ENCODE assay signal across 9 cellular contexts in the genomic region with DNA sequence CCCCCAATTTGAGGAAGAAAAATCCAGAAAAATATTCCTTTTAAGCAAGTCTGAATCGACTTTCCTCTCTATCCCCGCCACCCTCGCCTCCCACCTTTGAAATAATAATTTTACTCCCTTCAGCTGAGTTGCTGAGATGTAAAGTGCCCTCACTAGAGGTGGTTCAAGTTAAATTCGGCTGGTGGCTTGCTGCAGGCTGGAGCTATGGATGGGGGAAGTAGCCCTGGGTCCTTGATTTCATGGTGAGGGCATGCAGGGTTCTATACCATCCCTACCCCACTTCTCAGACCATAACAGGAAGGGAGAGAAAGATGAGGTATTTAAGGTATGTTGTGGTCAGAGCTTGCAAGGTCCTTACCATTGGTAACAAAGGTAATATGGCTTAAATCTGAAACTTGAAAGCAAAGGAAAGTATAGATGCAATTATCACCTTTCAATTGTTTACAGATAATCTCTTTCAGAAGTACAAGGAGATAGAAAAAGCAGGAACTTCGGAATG.
DNase-seq lines count a peak whose midpoint lies in the region; ATAC-seq and TF ChIP-seq lines count a peak whose summit lies in the region.
"Had no signal": no experiment of that assay in that cellular context is flagged by ENCODE, and none has a peak within 500 bp of the region (broad histone marks: within the 10 kb centered on the region; RNA-seq: fewer than 3 reads in every experiment).

No MANE protein-coding gene starts in this region.

- no peak for TF ChIP-seq POLR2A in transverse colon (IDR thresholded peaks at IDR 0.05)

- TF ChIP-seq EP300 in transverse colon (IDR thresholded peaks at IDR 0.05; ENCODE audit: low read depth) = no peak

- H3K4me1 ChIP-seq in transverse colon = peaks cover 0 to 31% (median 14%) of the 10 kb centered on the region in 4 donors

- in situ Hi-C loops in transverse colon (cut with MboI; ENCODE audit: low pct_ligation_motif_present in 1 of 4, low pct_unique_long_range_greater_than_20kb in 1 of 4, low sequenced_read_pairs in 3 of 4) = no loop called here

- peak overlapping the region; percentile 97 for H3K4me3 Mint-ChIP-seq in activated T-cell treated with anti-CD3 and anti-CD28 coated beads, Interleukin-2, amount 50 U/mL, for 4 hours
- peak overlapping the region; percentile 96 for H3K4me3 Mint-ChIP-seq in T-helper 1 cell treated with Interleukin-12 subunit alpha and Interleukin-12 subunit beta and Interleukin-4 antibody, amounts not matched to agents 30 μg/mL and 1 μg/mL, for 36 hours

- WGBS in transverse colon (ENCODE audit: low coverage in 1 of 2), 2 donors = 58 to 64% methylated on average over 4 to 5 of the region's 5 CpGs

- no peaks in the 10 kb centered on the region for H3K27me3 Mint-ChIP-seq in activated T-cell treated with anti-CD3 and anti-CD28 coated beads, Interleukin-2, amount 50 U/mL, for 4 hours (ENCODE audit: low read depth)
- no peaks in the 10 kb centered on the region for H3K27me3 Mint-ChIP-seq in T-helper 1 cell treated with Interleukin-12 subunit alpha and Interleukin-12 subunit beta and Interleukin-4 antibody, amounts not matched to agents 30 μg/mL and 1 μg/mL, for 36 hours (ENCODE audit: low read depth)

- peaks cover 48% of the 10 kb centered on the region for H3K4me1 Mint-ChIP-seq in activated T-cell treated with anti-CD3 and anti-CD28 coated beads, Interleukin-2, amount 50 U/mL, for 4 hours (ENCODE audit: low read depth)
- peaks cover 47% of the 10 kb centered on the region for H3K4me1 Mint-ChIP-seq in T-helper 1 cell treated with Interleukin-12 subunit alpha and Interleukin-12 subunit beta and Interleukin-4 antibody, amounts not matched to agents 30 μg/mL and 1 μg/mL, for 36 hours (ENCODE audit: low read depth)

- H3K36me3 Mint-ChIP-seq in activated T-cell treated with anti-CD3 and anti-CD28 coated beads, Interleukin-2, amount 50 U/mL, for 4 hours (ENCODE audit: insufficient read depth) = peaks cover 12% of the 10 kb centered on the region
- peaks cover 2% of the 10 kb centered on the region for H3K36me3 Mint-ChIP-seq in T-helper 1 cell treated with Interleukin-12 subunit alpha and Interleukin-12 subunit beta and Interleukin-4 antibody, amounts not matched to agents 30 μg/mL and 1 μg/mL, for 36 hours (ENCODE audit: low read depth)

- intact Hi-C loops in left ventricle myocardium superior (cut with micrococcal nuclease) (no loop called here), transverse colon (cut with DNase I; ENCODE audit: low total_unique reads) (no loop called here)

- H3K27me3 ChIP-seq in transverse colon = no peaks in the 10 kb centered on the region

- TF ChIP-seq CTCF in transverse colon (IDR thresholded peaks at IDR 0.05) = no peak

- H3K27ac Mint-ChIP-seq in T-helper 1 cell treated with Interleukin-12 subunit alpha and Interleukin-12 subunit beta and Interleukin-4 antibody, amounts not matched to agents 30 μg/mL and 1 μg/mL, for 36 hours = peak overlapping the region; percentile 98

- DNase-seq in activated T-cell treated with anti-CD3 and anti-CD28 coated beads, Interleukin-2, amount 50 U/mL, for 4 hours = no peak
- no peak for DNase-seq in activated T-cell treated with anti-CD3 and anti-CD28 coated beads, Interleukin-2, amount 50 U/mL, for 48 hours
- DNase-seq in left ventricle myocardium superior (no peak), transverse colon (no peak), NCI-H2029 (lab: John Stamatoyannopoulos, UW) (no peak), NCI-H2107 (lab: John Stamatoyannopoulos, UW) (no peak), MV-4-11 (lab: John Stamatoyannopoulos, UW) (no peak)

- H3K27ac ChIP-seq in transverse colon = peak overlapping the region; percentile 48 to 74 (median 62)
- H3K27ac ChIP-seq: C4-2B had no signal

- no peaks in the 10 kb centered on the region for H3K9me3 Mint-ChIP-seq in activated T-cell treated with anti-CD3 and anti-CD28 coated beads, Interleukin-2, amount 50 U/mL, for 4 hours
- no peaks in the 10 kb centered on the region for H3K9me3 Mint-ChIP-seq in T-helper 1 cell treated with Interleukin-12 subunit alpha and Interleukin-12 subunit beta and Interleukin-4 antibody, amounts not matched to agents 30 μg/mL and 1 μg/mL, for 36 hours

- no peaks in the 10 kb centered on the region for H3K36me3 ChIP-seq in transverse colon

- no peak for ATAC-seq in activated T-cell treated with anti-CD3 and anti-CD28 coated beads, Interleukin-2, amount 50 U/mL, for 4 hours
- peak; percentile 16 for ATAC-seq in left ventricle myocardium superior

- no peaks in the 10 kb centered on the region for H3K9me3 ChIP-seq in transverse colon

- H3K4me3 ChIP-seq in transverse colon = no peak overlapping the region
